ENCODE assay signal across 13 cellular contexts in genomic region chr11:35190804-35191348, GRCh38. TPM values are rescaled to one million over a fixed set of nuclear protein-coding genes. Genes with fewer than 3 reads are reported as not detected.
DNase-seq lines count a peak whose midpoint lies in the region; ATAC-seq, FAIRE-seq and TF ChIP-seq lines count a peak whose summit lies in the region.
"Had no signal": no experiment of that assay in that cellular context is flagged by ENCODE, and none has a peak within 500 bp of the region (broad histone marks: within the 10 kb centered on the region; RNA-seq: fewer than 3 reads in every experiment).

No MANE protein-coding gene starts in this region.

- H3K27ac Mint-ChIP-seq in CD14-positive monocyte = peak overlapping the region; percentile 91 to 96 (median 94)
- peak overlapping the region; percentile 71 to 83 for H3K27ac Mint-ChIP-seq in natural killer cell treated with Interleukin-12 subunit alpha and Interleukin-12 subunit beta and Interleukin-15 and Interleukin-18, amount 100 ng/mL, for 72 hours

- no peak overlapping the region for H3K4me2 ChIP-seq in H1 (ENCODE audit: insufficient read depth in 1 of 2, low read depth in 2 of 2, low read length in 2 of 2)

- WGBS in H1 (ENCODE audit: extremely low coverage in 1 of 2, insufficient coverage in 1 of 2, insufficient read length in 1 of 2, insufficient replicate concordance in 2 of 2, low coverage in 1 of 2, low lambda C conversion rate in 2 of 2, missing lambda C conversion rate in 1 of 2), 2 experiments = 95% methylated on average over 6 of the region's 6 CpGs; no CpG with 5 or more reads in 1 of the 2 experiments

- no peak overlapping the region for H4K91ac ChIP-seq in H1 (replicated peaks; ENCODE audit: insufficient read length, low read length)

- FAIRE-seq in H1 (lab: Jason Lieb, UNC) = no peak
- FAIRE-seq: TTC549 had no signal

- H3K56ac ChIP-seq in H1 (replicated peaks; ENCODE audit: insufficient read length, low read depth, low read length) = no peak overlapping the region

- H3K23ac ChIP-seq in H1 (ENCODE audit: insufficient read length) = no peak overlapping the region

- no peak for TF ChIP-seq POLR2A in H1 (IDR thresholded peaks at IDR 0.05; ENCODE audit: control extremely low read depth in 1 of 2, low read depth in 2 of 2, low read length in 2 of 2)

- no peaks in the 10 kb centered on the region for H3K36me3 ChIP-seq in H1 (ENCODE audit: control insufficient read depth in 2 of 4, insufficient read depth in 4 of 4, low read length in 3 of 4)

- H2BK120ac ChIP-seq in H1 (replicated peaks; ENCODE audit: low read depth, low read length) = no peak overlapping the region

- peaks cover 79% of the 10 kb centered on the region for H3K4me1 Mint-ChIP-seq in CD14-positive monocyte
- H3K4me1 Mint-ChIP-seq in natural killer cell treated with Interleukin-12 subunit alpha and Interleukin-12 subunit beta and Interleukin-15 and Interleukin-18, amount 100 ng/mL, for 72 hours (ENCODE audit: low read depth in 2 of 2) = peaks cover 59 to 68% of the 10 kb centered on the region in 2 donors

- no peak overlapping the region for H2BK15ac ChIP-seq in H1 (ENCODE audit: low read length)

- H2AK5ac ChIP-seq in H1 (ENCODE audit: low read depth, low read length) = no peak overlapping the region

- no peaks in the 10 kb centered on the region for H3K79me1 ChIP-seq in H1 (ENCODE audit: low read depth, low read length)

- no peak overlapping the region for H2BK12ac ChIP-seq in H1 (ENCODE audit: low read depth, low read length)

- H2AFZ ChIP-seq in H1 (ENCODE audit: low read length) = no peak overlapping the region

- no peaks in the 10 kb centered on the region for H3K23me2 ChIP-seq in H1 (ENCODE audit: low read depth, low read length)

- peaks cover 86 to 95% of the 10 kb centered on the region in 2 donors for H3K36me3 Mint-ChIP-seq in CD14-positive monocyte
- peaks cover 63% of the 10 kb centered on the region for H3K36me3 Mint-ChIP-seq in natural killer cell treated with Interleukin-12 subunit alpha and Interleukin-12 subunit beta and Interleukin-15 and Interleukin-18, amount 100 ng/mL, for 72 hours

- no peaks in the 10 kb centered on the region for H3K27me3 Mint-ChIP-seq in CD14-positive monocyte (ENCODE audit: low read depth in 3 of 3)
- H3K27me3 Mint-ChIP-seq in natural killer cell treated with Interleukin-12 subunit alpha and Interleukin-12 subunit beta and Interleukin-15 and Interleukin-18, amount 100 ng/mL, for 72 hours = no peaks in the 10 kb centered on the region

- H3K9me3 Mint-ChIP-seq in CD14-positive monocyte = peaks cover 0 to 6% (median 0%) of the 10 kb centered on the region in 7 donors
- no peaks in the 10 kb centered on the region for H3K9me3 Mint-ChIP-seq in natural killer cell treated with Interleukin-12 subunit alpha and Interleukin-12 subunit beta and Interleukin-15 and Interleukin-18, amount 100 ng/mL, for 72 hours
- H3K9me3 Mint-ChIP-seq: activated T-cell treated with anti-CD3 and anti-CD28 coated beads, Interleukin-2, amount 50 U/mL, for 4 hours had no signal

- H2BK20ac ChIP-seq in H1 (ENCODE audit: low read length) = no peak overlapping the region

- intact Hi-C loops in CD14-positive monocyte (cut with micrococcal nuclease) = no loop called here

- DNase-seq in CD14-positive monocyte (ENCODE audit: low spot score) = peak; percentile 72
- peak; percentile 69 for DNase-seq in HCEC 1CT
- DNase-seq in H1 (ENCODE audit: low read depth in 1 of 2, low spot score in 2 of 2) = no peak
- DNase-seq in natural killer cell treated with Interleukin-12 subunit alpha and Interleukin-12 subunit beta and Interleukin-15 and Interleukin-18, amount 100 ng/mL, for 72 hours (ENCODE audit: low spot score) = peak; percentile 78
- DNase-seq: activated T-cell treated with anti-CD3 and anti-CD28 coated beads, Interleukin-2, amount 50 U/mL, for 4 hours; DMS 273 treated with DMSO at 0.1 percent for 48 hours; foreskin keratinocyte; NCI-H187 had no signal

- ATAC-seq in natural killer cell treated with Interleukin-12 subunit alpha and Interleukin-12 subunit beta and Interleukin-15 and Interleukin-18, amount 100 ng/mL, for 72 hours = peak; percentile 88 to 94
- ATAC-seq in HG02870 (IDR thresholded peaks at IDR 0.05; ENCODE audit: unreplicated experiment) (no peak), GM19452 (IDR thresholded peaks at IDR 0.05; ENCODE audit: unreplicated experiment) (no peak), HG02763 (IDR thresholded peaks at IDR 0.05; ENCODE audit: unreplicated experiment) (no peak), HG03378 (IDR thresholded peaks at IDR 0.05; ENCODE audit: unreplicated experiment) (no peak)
- ATAC-seq: foreskin keratinocyte had no signal

- H4K8ac ChIP-seq in H1 (ENCODE audit: extremely low read depth, insufficient read depth, low read length) = no peak overlapping the region

- no peak overlapping the region for H3K4me3 ChIP-seq in H1 (ENCODE audit: extremely low read depth in 1 of 4, insufficient read depth in 2 of 4, low read depth in 3 of 4, low read length in 4 of 4)

- CTCF ChIA-PET in H1 (lab: Charles Lee; ENCODE audit: partially characterized antibody) = interaction anchor here (0.6 kb wide), 1 partner anchor 50 kb away, joined by 3 read pairs; no protein-coding TSS in a partner anchor

- no peak overlapping the region for H3K14ac ChIP-seq in H1 (ENCODE audit: insufficient read length)

- TF ChIP-seq RAD21 in H1 (IDR thresholded peaks at IDR 0.05 in 1 of 2, conservative IDR thresholded peaks at IDR 0.05 in 1 of 2; ENCODE audit: low read depth in 2 of 2, low read length in 2 of 2) = no peak

- H3K4ac ChIP-seq in H1 (replicated peaks; ENCODE audit: insufficient read length, low read depth, low read length) = no peak overlapping the region

- POLR2A ChIA-PET in H1 (lab: Charles Lee; ENCODE audit: partially characterized antibody) = no interaction called here

- H3K4me3 Mint-ChIP-seq in CD14-positive monocyte = no peak overlapping the region
- H3K4me3 Mint-ChIP-seq in natural killer cell treated with Interleukin-12 subunit alpha and Interleukin-12 subunit beta and Interleukin-15 and Interleukin-18, amount 100 ng/mL, for 72 hours = peak overlapping the region; percentile 68
- H3K4me3 Mint-ChIP-seq: activated T-cell treated with anti-CD3 and anti-CD28 coated beads, Interleukin-2, amount 50 U/mL, for 4 hours had no signal

- no peaks in the 10 kb centered on the region for H3K27me3 ChIP-seq in H1 (replicated peaks in 1 of 4; ENCODE audit: control insufficient read depth in 3 of 4, extremely low read depth in 1 of 4, insufficient read depth in 3 of 4, low read length in 3 of 4)
- H3K27me3 ChIP-seq: foreskin keratinocyte had no signal

- no peak for TF ChIP-seq EP300 in H1 (IDR thresholded peaks at IDR 0.05; ENCODE audit: borderline replicate concordance in 1 of 2, low read depth in 2 of 2, low read length in 2 of 2)

- H4K20me1 ChIP-seq in H1 (replicated peaks in 1 of 2; ENCODE audit: control insufficient read depth in 1 of 2, insufficient read depth in 2 of 2, low read length in 2 of 2) = no peaks in the 10 kb centered on the region

- no peaks in the 10 kb centered on the region for H3K4me1 ChIP-seq in H1 (replicated peaks in 1 of 4; ENCODE audit: control insufficient read depth in 3 of 4, insufficient read depth in 4 of 4, low read length in 3 of 4)
- H3K4me1 ChIP-seq: foreskin keratinocyte had no signal

- TF ChIP-seq CTCF in CD14-positive monocyte (IDR thresholded peaks at IDR 0.05) (no peak), H1 (IDR thresholded peaks at IDR 0.05; ENCODE audit: control extremely low read depth in 1 of 3, insufficient read depth in 1 of 3, low read depth in 1 of 3, low read length in 3 of 3) (no peak)

- no peak overlapping the region for H3K9ac ChIP-seq in H1 (replicated peaks in 1 of 4; ENCODE audit: extremely low read depth in 1 of 4, low read depth in 3 of 4, low read length in 3 of 4)

- no peak overlapping the region for H2BK5ac ChIP-seq in H1 (ENCODE audit: low read depth, low read length)

- H3K27ac ChIP-seq in H1 (ENCODE audit: low read depth, low read length) = no peak overlapping the region
- H3K27ac ChIP-seq: foreskin keratinocyte had no signal

- H3K9me3 ChIP-seq in H1 (ENCODE audit: insufficient read depth in 2 of 2, low read depth in 1 of 2, low read length in 1 of 2) = no peaks in the 10 kb centered on the region

- no peak overlapping the region for H4K5ac ChIP-seq in H1 (ENCODE audit: insufficient read length, low read depth, low read length)

- no peak overlapping the region for H3K18ac ChIP-seq in H1 (ENCODE audit: extremely low read depth, low read length)

- H3K79me2 ChIP-seq in H1 (ENCODE audit: control insufficient read depth in 1 of 2, insufficient read depth in 2 of 2, low read length in 2 of 2) = no peaks in the 10 kb centered on the region

TF ChIP-seq in H1, 55 proteins besides CTCF, POLR2A, EP300 and RAD21:
- TF ChIP-seq BACH1 (IDR thresholded peaks at IDR 0.05; ENCODE audit: low read length) (no peak), CEBPB (IDR thresholded peaks at IDR 0.05; ENCODE audit: low read depth, low read length) (peak; percentile 79)
TF ChIP-seq in H1: peak in this region for 1.

RNA-seq across cellular contexts. Expression of gene CD44, which starts 51.9 kb away (rescaled TPM):
- polyA plus RNA-seq in CD14-positive monocyte (100 to 1,000 TPM; 415 to 531 TPM), H1 (2011; rRNA removed) (9.9 and 13.7 TPM in 2 replicates)
- total RNA-seq in H1 (2021; fragmentation: NEBNext Ultra II Directional; extraction: Animal tissue kit (Norgen Biotek cat#: 25700)) = 11.8 and 13.4 TPM in 2 replicates
- 8.9 TPM for polyA plus RNA-seq in H1 (2011; cell fraction: cytosol; rRNA removed)
- 13.7 TPM for polyA plus RNA-seq in H1 (2011; cell fraction: nucleus; rRNA removed)
- 10.0 to 13.9 TPM (median 12.5 TPM) in 4 replicates for polyA plus RNA-seq in H1 (2012, experiment 1 of 2)
- polyA plus RNA-seq in H1 (2012, experiment 2 of 2) = 4.9 TPM
- 18.4 TPM for polyA plus RNA-seq in H1 (2013, experiment 1 of 2)
- 22.9 TPM for polyA plus RNA-seq in H1 (2013, experiment 2 of 2)
- 18.6 and 28.2 TPM in 2 replicates for polyA minus RNA-seq in H1 (2011; rRNA and poly(A)+ RNA removed)
- 9.8 TPM for polyA minus RNA-seq in H1 (2011; cell fraction: cytosol; rRNA and poly(A)+ RNA removed)
- polyA minus RNA-seq in H1 (2011; cell fraction: nucleus; rRNA and poly(A)+ RNA removed) = 25.2 TPM
- 100 to 1,000 TPM; 698 to 736 TPM for total RNA-seq in natural killer cell treated with Interleukin-12 subunit alpha and Interleukin-12 subunit beta and Interleukin-15 and Interleukin-18, amount 100 ng/mL, for 72 hours

Comparison
In these comparisons a context has a peak if more than half of its experiments do, and no peak if none do; other contexts are left out.
1. DNase-seq: peak in CD14-positive monocyte (single experiment), HCEC 1CT (single experiment) and natural killer cell treated with Interleukin-12 subunit alpha and Interleukin-12 subunit beta and Interleukin-15 and Interleukin-18, amount 100 ng/mL, for 72 hours (single experiment); none in H1 (0 of 2).
2. ATAC-seq: peak in natural killer cell treated with Interleukin-12 subunit alpha and Interleukin-12 subunit beta and Interleukin-15 and Interleukin-18, amount 100 ng/mL, for 72 hours (2 of 2); none in HG02870 (single experiment), GM19452 (single experiment), HG02763 (single experiment) and HG03378 (single experiment).
3. RNA of gene CD44, which starts 51.9 kb away (total RNA-seq): 698 to 736 TPM in natural killer cell treated with Interleukin-12 subunit alpha and Interleukin-12 subunit beta and Interleukin-15 and Interleukin-18, amount 100 ng/mL, for 72 hours; 11.8 to 13.4 TPM in H1; every median in the first group is over 10 times any median in the second.